1 cellular context compared by ENCODE assay signal in the genomic region with DNA sequence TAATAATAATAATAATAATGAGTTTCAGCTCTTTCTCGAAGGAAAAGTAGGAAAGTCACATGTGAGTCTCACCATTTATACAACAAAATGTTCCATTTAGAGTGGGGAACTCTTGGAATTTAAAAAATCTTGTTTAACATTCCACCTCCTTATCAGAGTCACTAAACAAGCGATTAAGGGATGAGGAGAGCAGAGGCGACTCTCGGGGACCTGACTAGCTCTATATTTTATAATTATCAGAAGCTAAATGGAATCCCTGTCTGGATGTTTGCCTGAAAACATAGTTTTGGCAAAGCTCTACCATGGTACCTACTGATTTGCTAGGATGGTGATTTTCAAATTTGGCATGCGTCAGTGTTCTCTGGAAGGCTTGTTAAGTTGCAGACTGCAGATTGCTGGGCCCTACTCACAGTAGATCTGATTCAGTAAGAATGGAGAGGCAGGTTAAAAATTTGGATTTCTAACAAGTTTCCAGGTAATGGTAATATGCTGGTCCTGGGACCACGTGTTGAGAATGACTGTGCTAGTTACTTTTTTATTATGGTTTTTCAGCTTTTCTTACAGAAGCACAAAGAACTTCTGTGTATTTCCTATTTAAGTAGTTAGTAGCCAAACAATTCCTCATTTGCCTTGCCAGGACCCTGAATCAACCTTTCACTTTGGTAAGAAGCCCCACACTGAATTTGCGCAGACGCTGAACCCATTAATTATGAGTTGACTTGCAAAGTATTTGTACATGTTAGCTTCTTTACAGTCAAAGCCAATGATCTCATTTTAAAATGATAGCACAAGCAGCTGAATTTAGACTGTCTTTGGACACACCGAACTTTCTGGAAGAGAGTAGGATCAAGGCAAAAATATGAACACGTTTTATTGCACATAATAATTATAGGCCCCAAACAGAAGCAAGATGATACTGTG.
TF ChIP-seq lines count a peak whose summit lies in the region.

No MANE protein-coding gene starts in this region.

TF ChIP-seq in IMR-90, 13 proteins besides CTCF, POLR2A, EP300 and RAD21:
- TF ChIP-seq SMC3 (IDR thresholded peaks at IDR 0.05; ENCODE audit: low read depth, low read length) (no peak), CEBPB (IDR thresholded peaks at IDR 0.05; ENCODE audit: low read depth, low read length) (no peak), RCOR1 (IDR thresholded peaks at IDR 0.05; ENCODE audit: insufficient replicate concordance, low read length) (no peak), NFE2L2 (IDR thresholded peaks at IDR 0.05; ENCODE audit: low read depth, low read length) (no peak), MXI1 (IDR thresholded peaks at IDR 0.05; ENCODE audit: borderline replicate concordance, low read depth, low read length) (no peak)
- TF ChIP-seq, protein P1, sequence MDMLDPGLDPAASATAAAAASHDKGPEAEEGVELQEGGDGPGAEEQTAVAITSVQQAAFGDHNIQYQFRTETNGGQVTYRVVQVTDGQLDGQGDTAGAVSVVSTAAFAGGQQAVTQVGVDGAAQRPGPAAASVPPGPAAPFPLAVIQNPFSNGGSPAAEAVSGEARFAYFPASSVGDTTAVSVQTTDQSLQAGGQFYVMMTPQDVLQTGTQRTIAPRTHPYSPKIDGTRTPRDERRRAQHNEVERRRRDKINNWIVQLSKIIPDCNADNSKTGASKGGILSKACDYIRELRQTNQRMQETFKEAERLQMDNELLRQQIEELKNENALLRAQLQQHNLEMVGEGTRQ (IDR thresholded peaks at IDR 0.05; ENCODE audit: low read depth, low read length) = 0 out of 2 replicates have a peak, but pooled peaks have one; percentile 18
